Comparison of ENCODE assay signal across 8 cellular contexts in genomic region chr5:140107312-140108092, GRCh38. TPM values are rescaled to one million over a fixed set of nuclear protein-coding genes. Genes with fewer than 3 reads are reported as not detected.
DNase-seq lines count a peak whose midpoint lies in the region; ATAC-seq and TF ChIP-seq lines count a peak whose summit lies in the region.

No MANE protein-coding gene starts in this region.

- H3K9me3 ChIP-seq in T-helper 17 cell (ENCODE audit: control insufficient read depth, low read length, poor library complexity, severe bottlenecking) (no peaks in the 10 kb centered on the region), right cardiac atrium (ENCODE audit: control insufficient read depth, low read length) (no peaks in the 10 kb centered on the region), aorta (ENCODE audit: control insufficient read depth, low read length) (no peaks in the 10 kb centered on the region)

- peak overlapping the region; percentile 98 for H3K27ac ChIP-seq in right cardiac atrium (ENCODE audit: low read length)
- peak overlapping the region; percentile 99 for H3K27ac ChIP-seq in rectal smooth muscle tissue (ENCODE audit: low read depth, low read length)
- peak overlapping the region; percentile 88 to 90 for H3K27ac ChIP-seq in aorta (ENCODE audit: low read depth in 1 of 2, low read length in 2 of 2)

- H3K9ac ChIP-seq in rectal smooth muscle tissue (ENCODE audit: low read length), result peak overlapping the region; percentile 98

- intact Hi-C loops in right cardiac atrium (cut with DNase I), result no loop called here
- intact Hi-C loops in aorta (cut with DNase I), result no loop called here

- peaks cover 3% of the 10 kb centered on the region for H3K4me1 ChIP-seq in right cardiac atrium (ENCODE audit: control insufficient read depth, insufficient read depth, low read length)
- peaks cover 5% of the 10 kb centered on the region for H3K4me1 ChIP-seq in rectal smooth muscle tissue (ENCODE audit: control insufficient read depth, insufficient read depth, low read length)
- H3K4me1 ChIP-seq in aorta (ENCODE audit: control insufficient read depth in 1 of 2, insufficient read depth in 2 of 2, low read length in 2 of 2), result no peaks in the 10 kb centered on the region

- peak; percentile 85 for ATAC-seq in HG02840 (IDR thresholded peaks at IDR 0.05; ENCODE audit: low FRiP score, unreplicated experiment)
- peak; percentile 88 for ATAC-seq in T-helper 17 cell
- peak; percentile 98 to 99 for ATAC-seq in right cardiac atrium
- peak; percentile 98 for ATAC-seq in aorta (ENCODE audit: low FRiP score)

- no peaks in the 10 kb centered on the region for H3K36me3 Mint-ChIP-seq in T-helper 17 cell (ENCODE audit: low read depth)

- H3K4me3 Mint-ChIP-seq in T-helper 17 cell, result peak overlapping the region; percentile 98

- in situ Hi-C loops in GM13977 (cut with MboI; ENCODE audit: low pct_unique_long_range_greater_than_20kb, low sequenced_read_pairs, unreplicated experiment), result no loop called here

- peak; percentile 25 for TF ChIP-seq CTCF in GM13977 (IDR thresholded peaks at IDR 0.05; ENCODE audit: extremely low read depth, insufficient read depth, missing control alignments)

- no peaks in the 10 kb centered on the region for H3K27me3 Mint-ChIP-seq in T-helper 17 cell

- peak overlapping the region; percentile 87 for H3K4me3 ChIP-seq in right cardiac atrium (ENCODE audit: low read length)
- peak overlapping the region; percentile 77 for H3K4me3 ChIP-seq in rectal smooth muscle tissue (ENCODE audit: low read length)
- peak overlapping the region; percentile 54 to 83 for H3K4me3 ChIP-seq in aorta (ENCODE audit: low read length in 2 of 2)

- H3K4me1 Mint-ChIP-seq in T-helper 17 cell, result peaks cover 27% of the 10 kb centered on the region

- H3K27me3 ChIP-seq in right cardiac atrium (ENCODE audit: control insufficient read depth, insufficient read depth) (no peaks in the 10 kb centered on the region), rectal smooth muscle tissue (ENCODE audit: control insufficient read depth, insufficient read depth, low read length) (no peaks in the 10 kb centered on the region), aorta (ENCODE audit: control insufficient read depth in 1 of 2, insufficient read depth in 2 of 2, low read length in 1 of 2) (no peaks in the 10 kb centered on the region)

- under 1% methylated on average over 88 of the region's 88 CpGs for WGBS in right cardiac atrium
- 0% methylated on average over 48 to 88 of the region's 88 CpGs for WGBS in aorta, 2 donors

- H3K36me3 ChIP-seq in rectal smooth muscle tissue (ENCODE audit: control insufficient read depth, insufficient read depth, low read length), result no peaks in the 10 kb centered on the region
- no peaks in the 10 kb centered on the region for H3K36me3 ChIP-seq in aorta (ENCODE audit: control insufficient read depth in 1 of 2, insufficient read depth in 2 of 2, low read length in 1 of 2)

- DNase-seq in GM13977 (ENCODE audit: low spot score), result peak; percentile 95
- DNase-seq in NCI-H146 (lab: John Stamatoyannopoulos, UW), result peak; percentile 90
- DNase-seq in T-helper 17 cell, result peak; percentile 88 to 91 (median 91)
- DNase-seq in anterior cingulate cortex (lab: John Stamatoyannopoulos, UW), result peak in 57 of 58 donors; percentile 32 to 94 (median 87)
- peak; percentile 95 to 98 (median 98) for DNase-seq in right cardiac atrium
- peak; percentile 97 to 98 for DNase-seq in aorta

- H3K27ac Mint-ChIP-seq in T-helper 17 cell, result peak overlapping the region; percentile 96

RNA-seq across cellular contexts. Expression of gene PURA, which starts 6.4 kb away (rescaled TPM):
- 10 to 100 TPM in 1 of 2 donors, 1 to 10 TPM in 1; 9.0 to 10.3 TPM for total RNA-seq in T-helper 17 cell
- 10 to 100 TPM; 25.7 to 37.1 (median 32.9) TPM for total RNA-seq in right cardiac atrium
- polyA plus RNA-seq in right cardiac atrium, result 6.1 TPM
- total RNA-seq in aorta, result 10 to 100 TPM; 46.2 to 50.0 TPM
- 10 to 100 TPM in 1 of 2 donors, 1 to 10 TPM in 1; 5.2 to 14.0 TPM for polyA plus RNA-seq in aorta

RNA-seq across cellular contexts. Expression of gene IGIP, which starts 18.2 kb away (rescaled TPM):
- total RNA-seq in T-helper 17 cell, result 1 to 10 TPM; 3.2 to 3.7 TPM
- total RNA-seq in right cardiac atrium, result 10 to 100 TPM; 14.9 to 20.1 (median 16.9) TPM
- polyA plus RNA-seq in right cardiac atrium, result 9.8 TPM
- 10 to 100 TPM; 26.5 to 29.1 TPM for total RNA-seq in aorta
- 10 to 100 TPM; 12.9 to 20.7 TPM for polyA plus RNA-seq in aorta

Comparison
In these comparisons a context has a peak if more than half of its experiments do, and no peak if none do; other contexts are left out.
1. Peak in every context shown above with its lines: DNase-seq, ATAC-seq, H3K4me3 ChIP-seq and H3K27ac ChIP-seq.